14 cellular contexts compared by ENCODE assay signal in the genomic region with DNA sequence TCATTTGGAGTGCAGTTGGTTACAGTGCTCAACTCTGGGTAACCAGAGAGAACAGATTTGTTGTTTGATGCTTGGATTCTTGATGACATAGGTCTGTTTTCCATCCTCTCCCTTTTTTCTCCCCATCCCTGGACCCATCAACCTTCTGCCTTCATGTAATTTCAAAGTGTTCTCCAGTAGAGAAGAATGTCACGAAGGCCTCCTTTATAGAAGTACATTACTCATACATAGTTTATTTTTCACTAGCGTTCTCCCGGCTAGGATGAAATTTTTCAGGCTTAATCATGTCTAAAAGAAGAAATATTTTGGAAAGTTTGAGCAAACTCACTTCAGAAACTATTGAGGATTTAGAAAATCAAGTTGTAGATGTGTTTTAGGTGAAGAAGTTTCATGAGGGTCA. TPM values are rescaled to one million over a fixed set of nuclear protein-coding genes. Genes with fewer than 3 reads are reported as not detected.
DNase-seq lines count a peak whose midpoint lies in the region; ATAC-seq and TF ChIP-seq lines count a peak whose summit lies in the region.
"Had no signal": no experiment of that assay in that cellular context is flagged by ENCODE, and none has a peak within 500 bp of the region (broad histone marks: within the 10 kb centered on the region; RNA-seq: fewer than 3 reads in every experiment).

No MANE protein-coding gene starts in this region.

- H3K36me3 ChIP-seq in ascending aorta (no peaks in the 10 kb centered on the region), uterus (no peaks in the 10 kb centered on the region)

- ATAC-seq in activated T-helper 17 cell treated with anti-CD3 and anti-CD28 coated beads, Interleukin-2, amount 50 U/mL, for 72 hours (replicated peaks) = no peak
- ATAC-seq: stimulated activated naive B cell treated with anti-CD40 and anti-IgM and Interleukin-4, amounts not matched to agents 10 μg/mL and 1 μg/mL and 100 μg/mL, for 72 hours; T-cell had no signal

- H3K27ac Mint-ChIP-seq in activated T-helper 17 cell treated with anti-CD3 and anti-CD28 coated beads, Interleukin-2, amount 50 U/mL, for 72 hours = no peak overlapping the region
- H3K27ac Mint-ChIP-seq: progenitor cell of endocrine pancreas; stimulated activated naive B cell treated with anti-CD40 and anti-IgM and Interleukin-4, amounts not matched to agents 10 μg/mL and 1 μg/mL and 100 μg/mL, for 72 hours; T-cell had no signal

- no peaks in the 10 kb centered on the region for H3K9me3 Mint-ChIP-seq in activated T-helper 17 cell treated with anti-CD3 and anti-CD28 coated beads, Interleukin-2, amount 50 U/mL, for 72 hours
- H3K9me3 Mint-ChIP-seq: T-cell had no signal

- DNase-seq in HCEC 1CT (peak; percentile 89), ascending aorta (ENCODE audit: low spot score in 2 of 2) (no peak), glomerular visceral epithelial cell (ENCODE audit: extremely low spot score) (peak; percentile 45), uterus (no peak), NCI-H1092 (lab: John Stamatoyannopoulos, UW) (no peak), HuH-7 (ENCODE audit: low spot score) (no peak)
- DNase-seq: activated CD4-positive, CD25-positive, alpha-beta regulatory T cell treated with anti-CD3 and anti-CD28 coated beads, Interleukin-2, amount 50 U/mL, for 72 hours; activated T-cell treated with anti-CD3 and anti-CD28 coated beads, Interleukin-2, amount 50 U/mL, for 48 hours; effector CD4-positive, alpha-beta T cell; NCI-H1105; stimulated activated naive B cell treated with anti-CD40 and anti-IgM and Interleukin-4, amounts not matched to agents 10 μg/mL and 1 μg/mL and 100 μg/mL, for 72 hours; T-cell had no signal

- peaks cover 7 to 41% of the 10 kb centered on the region in 2 donors for H3K4me1 ChIP-seq in ascending aorta
- peaks cover 3 to 4% of the 10 kb centered on the region in 2 donors for H3K4me1 ChIP-seq in uterus

- H3K27me3 ChIP-seq in ascending aorta = no peaks in the 10 kb centered on the region
- no peaks in the 10 kb centered on the region for H3K27me3 ChIP-seq in uterus

- H3K4me3 Mint-ChIP-seq in activated T-helper 17 cell treated with anti-CD3 and anti-CD28 coated beads, Interleukin-2, amount 50 U/mL, for 72 hours = no peak overlapping the region
- H3K4me3 Mint-ChIP-seq: stimulated activated naive B cell treated with anti-CD40 and anti-IgM and Interleukin-4, amounts not matched to agents 10 μg/mL and 1 μg/mL and 100 μg/mL, for 72 hours; T-cell had no signal

- H3K4me3 ChIP-seq in ascending aorta (no peak overlapping the region), uterus (no peak overlapping the region)

- H3K36me3 Mint-ChIP-seq in activated T-helper 17 cell treated with anti-CD3 and anti-CD28 coated beads, Interleukin-2, amount 50 U/mL, for 72 hours (ENCODE audit: low read depth) = no peaks in the 10 kb centered on the region
- H3K36me3 Mint-ChIP-seq: T-cell had no signal

- peaks cover 10% of the 10 kb centered on the region for H3K27me3 Mint-ChIP-seq in activated T-helper 17 cell treated with anti-CD3 and anti-CD28 coated beads, Interleukin-2, amount 50 U/mL, for 72 hours
- H3K27me3 Mint-ChIP-seq: progenitor cell of endocrine pancreas had no signal

- no peaks in the 10 kb centered on the region for H3K9me3 ChIP-seq in ascending aorta
- no peaks in the 10 kb centered on the region for H3K9me3 ChIP-seq in uterus

- no peaks in the 10 kb centered on the region for H3K4me1 Mint-ChIP-seq in activated T-helper 17 cell treated with anti-CD3 and anti-CD28 coated beads, Interleukin-2, amount 50 U/mL, for 72 hours

- intact Hi-C loops in ascending aorta (cut with DNase I) = no loop called here
- intact Hi-C loops in uterus (cut with DNase I; ENCODE audit: low total_unique reads) = no loop called here

- no peak for TF ChIP-seq CTCF in ascending aorta (IDR thresholded peaks at IDR 0.05)
- TF ChIP-seq CTCF in uterus (IDR thresholded peaks at IDR 0.05) = no peak

- peak overlapping the region; percentile 83 to 93 for H3K27ac ChIP-seq in ascending aorta
- peak overlapping the region; percentile 74 to 78 for H3K27ac ChIP-seq in uterus

- TF ChIP-seq POLR2A in uterus (IDR thresholded peaks at IDR 0.05) = no peak

RNA-seq across cellular contexts. Expression of a gene that starts 20.9 kb away (rescaled TPM):
- total RNA-seq in ascending aorta (4.6 TPM), uterus (10 to 100 TPM; 14.3 to 52.6 (median 31.4) TPM)
- total RNA-seq in activated T-helper 17 cell treated with anti-CD3 and anti-CD28 coated beads, Interleukin-2, amount 50 U/mL, for 72 hours = 10 to 100 TPM; 16.7 to 23.5 TPM

Comparison
In these comparisons a context has a peak if more than half of its experiments do, and no peak if none do; other contexts are left out.
1. DNase-seq: peak in HCEC 1CT (single experiment) and glomerular visceral epithelial cell (single experiment); none in ascending aorta (0 of 2), uterus (0 of 2), NCI-H1092 (single experiment) and HuH-7 (single experiment).